In genomic region chr6:168030881-168031280, GRCh38 we compare ENCODE assay signal across 17 cellular contexts. TPM values are rescaled to one million over a fixed set of nuclear protein-coding genes. Genes with fewer than 3 reads are reported as not detected.
"Had no signal": no experiment of that assay in that cellular context is flagged by ENCODE, and none has a peak within 500 bp of the region (broad histone marks: within the 10 kb centered on the region; RNA-seq: fewer than 3 reads in every experiment).

No MANE protein-coding gene starts in this region.

- H3K4me3 Mint-ChIP-seq: activated CD4-positive, alpha-beta memory T cell treated with anti-CD3 and anti-CD28 coated beads for 36 hours; activated CD4-positive, alpha-beta T cell treated with anti-CD3 and anti-CD28 coated beads for 36 hours; activated naive CD4-positive, alpha-beta T cell treated with anti-CD3 and anti-CD28 coated beads, Interleukin-2, amount 50 U/mL, for 24 hours; activated T-cell treated with anti-CD3 and anti-CD28 coated beads, Interleukin-2, amount 50 U/mL, for 4 hours; neural crest cell had no signal

- H3K9me3 Mint-ChIP-seq: activated CD4-positive, alpha-beta memory T cell treated with anti-CD3 and anti-CD28 coated beads for 36 hours; activated naive CD4-positive, alpha-beta T cell treated with anti-CD3 and anti-CD28 coated beads, Interleukin-2, amount 50 U/mL, for 24 hours; activated T-cell treated with anti-CD3 and anti-CD28 coated beads, Interleukin-2, amount 50 U/mL, for 4 hours had no signal

- DNase-seq: activated CD4-positive, alpha-beta memory T cell treated with anti-CD3 and anti-CD28 coated beads for 36 hours; activated CD4-positive, alpha-beta T cell treated with anti-CD3 and anti-CD28 coated beads for 36 hours; activated effector memory CD4-positive, alpha-beta T cell treated with anti-CD3 and anti-CD28 coated beads, Interleukin-2, amount 50 U/mL, for 16 hours; activated T-cell treated with anti-CD3 and anti-CD28 coated beads, Interleukin-2, amount 50 U/mL, for 4 hours; caudate nucleus; lower lobe of right lung; midbrain; stimulated activated CD4-positive, alpha-beta T cell treated with anti-CD3 and anti-CD28 coated beads, Interleukin-4, amount 100 ng/mL, for 24 hours; stimulated activated naive CD4-positive, alpha-beta T cell treated with Interleukin-2 at 50 U/mL for 16 hours; transverse colon; WERI-Rb-1 had no signal

- H3K27ac Mint-ChIP-seq: activated CD4-positive, alpha-beta memory T cell treated with anti-CD3 and anti-CD28 coated beads for 36 hours; activated CD4-positive, alpha-beta T cell treated with anti-CD3 and anti-CD28 coated beads for 36 hours; activated naive CD4-positive, alpha-beta T cell treated with anti-CD3 and anti-CD28 coated beads, Interleukin-2, amount 50 U/mL, for 24 hours had no signal

- H3K36me3 ChIP-seq: adrenal gland, lower lobe of right lung, ovary, transverse colon, WERI-Rb-1 had no signal

- ATAC-seq: activated CD4-positive, alpha-beta T cell treated with anti-CD3 and anti-CD28 coated beads for 36 hours; activated T-cell treated with anti-CD3 and anti-CD28 coated beads, Interleukin-2, amount 50 U/mL, for 4 hours; lower lobe of right lung had no signal

- H3K27me3 ChIP-seq: adrenal gland, ovary, transverse colon had no signal

- H3K27ac ChIP-seq: ovary, WERI-Rb-1 had no signal

- H3K36me3 Mint-ChIP-seq: activated CD4-positive, alpha-beta memory T cell treated with anti-CD3 and anti-CD28 coated beads for 36 hours; activated naive CD4-positive, alpha-beta T cell treated with anti-CD3 and anti-CD28 coated beads, Interleukin-2, amount 50 U/mL, for 24 hours had no signal

- H3K9me3 ChIP-seq: adrenal gland, lower lobe of right lung, ovary, transverse colon had no signal

- H3K4me3 ChIP-seq: adrenal gland, lower lobe of right lung, ovary, transverse colon had no signal

RNA-seq across cellular contexts. Expression of gene KIF25, which starts 33.4 kb away (rescaled TPM):
- total RNA-seq: activated CD4-positive, alpha-beta memory T cell treated with anti-CD3 and anti-CD28 coated beads for 36 hours; activated CD4-positive, alpha-beta T cell treated with anti-CD3 and anti-CD28 coated beads for 36 hours; activated T-cell treated with anti-CD3 and anti-CD28 coated beads, Interleukin-2, amount 50 U/mL, for 4 hours; adrenal gland; myocyte; T-helper 1 cell treated with Interleukin-12 subunit alpha and Interleukin-12 subunit beta and Interleukin-4 antibody, amounts not matched to agents 30 ng/mL and 1 ng/mL, for 36 hours; transverse colon had no signal

RNA-seq across cellular contexts. Expression of gene FRMD1, which starts 48.1 kb away (rescaled TPM):
- total RNA-seq: activated CD4-positive, alpha-beta memory T cell treated with anti-CD3 and anti-CD28 coated beads for 36 hours; activated CD4-positive, alpha-beta T cell treated with anti-CD3 and anti-CD28 coated beads for 36 hours; activated T-cell treated with anti-CD3 and anti-CD28 coated beads, Interleukin-2, amount 50 U/mL, for 4 hours; lower lobe of right lung; myocyte; neural crest cell; T-helper 1 cell treated with Interleukin-12 subunit alpha and Interleukin-12 subunit beta and Interleukin-4 antibody, amounts not matched to agents 30 ng/mL and 1 ng/mL, for 36 hours had no signal
